In genomic region chr7:7795203-7795602, GRCh38 we compare ENCODE assay signal across 29 cellular contexts.
DNase-seq lines count a peak whose midpoint lies in the region; ATAC-seq, FAIRE-seq and TF ChIP-seq lines count a peak whose summit lies in the region.
"Had no signal": no experiment of that assay in that cellular context is flagged by ENCODE, and none has a peak within 500 bp of the region (broad histone marks: within the 10 kb centered on the region; RNA-seq: fewer than 3 reads in every experiment).

No MANE protein-coding gene starts in this region.

- POLR2A ChIA-PET in activated CD8-positive, alpha-beta T cell treated with anti-CD3 and anti-CD28 coated beads, Interleukin-2, amount 10 ng/mL, durations not matched to agents 7 days and 5 days (lab: Charles Lee) = no interaction called here
- POLR2A ChIA-PET in activated CD8-positive, alpha-beta T cell treated with anti-CD3 and anti-CD28 coated beads for 36 hours (lab: Charles Lee) = no interaction called here

- CTCF ChIA-PET in activated CD8-positive, alpha-beta T cell treated with anti-CD3 and anti-CD28 coated beads, Interleukin-2, amount 10 ng/mL, durations not matched to agents 7 days and 5 days (lab: Charles Lee) = no interaction called here
- CTCF ChIA-PET in activated CD8-positive, alpha-beta T cell treated with anti-CD3 and anti-CD28 coated beads for 36 hours (lab: Charles Lee) = no interaction called here

- peaks cover 2% of the 10 kb centered on the region for H3K79me1 ChIP-seq in mesenchymal stem cell (replicated peaks; ENCODE audit: low read length, poor library complexity, severe bottlenecking)

- intact Hi-C loops in activated CD8-positive, alpha-beta T cell treated with anti-CD3 and anti-CD28 coated beads for 36 hours (cut with micrococcal nuclease) = no loop called here
- intact Hi-C loops in psoas muscle (cut with DNase I) = no loop called here

- no peaks in the 10 kb centered on the region for H3K27me3 ChIP-seq in brain microvascular endothelial cell (replicated peaks)
- no peaks in the 10 kb centered on the region for H3K27me3 ChIP-seq in mesenchymal stem cell (ENCODE audit: control insufficient read depth in 1 of 2, insufficient read depth in 1 of 2, low read length in 2 of 2)
- no peaks in the 10 kb centered on the region for H3K27me3 ChIP-seq in psoas muscle (ENCODE audit: insufficient read depth in 3 of 3, low read length in 2 of 3)
- H3K27me3 ChIP-seq: BE2C, body of pancreas, dorsolateral prefrontal cortex, neural progenitor cell, right lobe of liver, suprapubic skin had no signal

- H3K36me3 Mint-ChIP-seq in activated CD8-positive, alpha-beta T cell treated with anti-CD3 and anti-CD28 coated beads, Interleukin-2, amount 10 ng/mL, durations not matched to agents 7 days and 5 days (ENCODE audit: low read depth) = peaks cover 21% of the 10 kb centered on the region
- peaks cover 31% of the 10 kb centered on the region for H3K36me3 Mint-ChIP-seq in activated CD8-positive, alpha-beta T cell treated with anti-CD3 and anti-CD28 coated beads for 36 hours (ENCODE audit: low read depth)

- no peak overlapping the region for H4K8ac ChIP-seq in mesenchymal stem cell (ENCODE audit: low read length)

- H3K4me3 ChIP-seq in brain microvascular endothelial cell (ENCODE audit: low read depth, low read length) = no peak overlapping the region
- no peak overlapping the region for H3K4me3 ChIP-seq in mesenchymal stem cell (ENCODE audit: insufficient read depth in 1 of 2, low read depth in 1 of 2, low read length in 2 of 2)
- H3K4me3 ChIP-seq in psoas muscle = no peak overlapping the region
- H3K4me3 ChIP-seq: body of pancreas, dorsolateral prefrontal cortex, lung, neural progenitor cell, right lobe of liver, SK-N-MC, suprapubic skin had no signal

- H4K91ac ChIP-seq in mesenchymal stem cell (ENCODE audit: low read length) = no peak overlapping the region

- H3K9me3 Mint-ChIP-seq in activated CD8-positive, alpha-beta T cell treated with anti-CD3 and anti-CD28 coated beads, Interleukin-2, amount 10 ng/mL, durations not matched to agents 7 days and 5 days (ENCODE audit: insufficient read depth) = peaks cover 19% of the 10 kb centered on the region
- H3K9me3 Mint-ChIP-seq in activated CD8-positive, alpha-beta T cell treated with anti-CD3 and anti-CD28 coated beads for 36 hours = peaks cover 6% of the 10 kb centered on the region

- H3K18ac ChIP-seq in mesenchymal stem cell (ENCODE audit: low read depth in 1 of 2, low read length in 2 of 2) = peak overlapping the region in 1 of 2 experiments; percentile 78

- 35% methylated on average over 2 of the region's 2 CpGs for WGBS in mesenchymal stem cell
- 69 to 81% (median 70%) methylated on average over 2 of the region's 2 CpGs for WGBS in psoas muscle, 3 donors

- no peak overlapping the region for H3K4me2 ChIP-seq in mesenchymal stem cell (ENCODE audit: low read length, poor library complexity, severe bottlenecking)
- H3K4me2 ChIP-seq: neural progenitor cell had no signal

- peaks cover 6% of the 10 kb centered on the region for H3K4me1 Mint-ChIP-seq in activated CD8-positive, alpha-beta T cell treated with anti-CD3 and anti-CD28 coated beads, Interleukin-2, amount 10 ng/mL, durations not matched to agents 7 days and 5 days (ENCODE audit: low read depth)
- no peaks in the 10 kb centered on the region for H3K4me1 Mint-ChIP-seq in activated CD8-positive, alpha-beta T cell treated with anti-CD3 and anti-CD28 coated beads for 36 hours (ENCODE audit: low read depth)
- H3K4me1 Mint-ChIP-seq: activated CD4-positive, alpha-beta T cell treated with anti-CD3 and anti-CD28 coated beads for 36 hours; neural progenitor cell had no signal

- no peak overlapping the region for H3K9ac ChIP-seq in mesenchymal stem cell (ENCODE audit: low read length)
- H3K9ac ChIP-seq: neural progenitor cell had no signal

- no peak overlapping the region for H3K4me3 Mint-ChIP-seq in activated CD8-positive, alpha-beta T cell treated with anti-CD3 and anti-CD28 coated beads, Interleukin-2, amount 10 ng/mL, durations not matched to agents 7 days and 5 days
- H3K4me3 Mint-ChIP-seq in activated CD8-positive, alpha-beta T cell treated with anti-CD3 and anti-CD28 coated beads for 36 hours = no peak overlapping the region
- H3K4me3 Mint-ChIP-seq: activated CD4-positive, alpha-beta T cell treated with anti-CD3 and anti-CD28 coated beads for 36 hours; neural progenitor cell; T-helper 2 cell treated with Interferon-gamma antibody and Interleukin-4, amounts not matched to agents 5 μg/mL and 100 μg/mL, for 36 hours had no signal

- H3K36me3 ChIP-seq in brain microvascular endothelial cell (replicated peaks) = no peaks in the 10 kb centered on the region
- no peaks in the 10 kb centered on the region for H3K36me3 ChIP-seq in mesenchymal stem cell (ENCODE audit: control insufficient read depth in 1 of 2, insufficient read depth in 2 of 2, low read depth in 1 of 2, low read length in 2 of 2)
- H3K36me3 ChIP-seq in psoas muscle (ENCODE audit: insufficient read depth in 1 of 2, low read depth in 1 of 2) = no peaks in the 10 kb centered on the region
- H3K36me3 ChIP-seq: BE2C, neural progenitor cell, right lobe of liver, suprapubic skin had no signal

- H2AFZ ChIP-seq in mesenchymal stem cell (ENCODE audit: low read depth, low read length) = no peak overlapping the region
- H2AFZ ChIP-seq: neural progenitor cell had no signal

- no peak for DNase-seq in activated CD8-positive, alpha-beta T cell treated with anti-CD3 and anti-CD28 coated beads, Interleukin-2, amount 10 ng/mL, durations not matched to agents 7 days and 5 days
- no peak for DNase-seq in activated CD8-positive, alpha-beta T cell treated with anti-CD3 and anti-CD28 coated beads for 36 hours
- DNase-seq in brain microvascular endothelial cell = no peak
- DNase-seq in mesenchymal stem cell = no peak
- no peak for DNase-seq in psoas muscle
- no peak for DNase-seq in stimulated activated CD4-positive, alpha-beta T cell treated with anti-CD3 and anti-CD28 coated beads, Interleukin-4, amount 100 ng/mL, for 4 hours
- DNase-seq in HTR-8/SVneo (ENCODE audit: insufficient read length, low spot score) = no peak
- DNase-seq: activated CD4-positive, alpha-beta T cell treated with anti-CD3 and anti-CD28 coated beads for 36 hours; activated CD8-positive, alpha-beta memory T cell treated with anti-CD3 and anti-CD28 coated beads for 24 hours; activated effector memory CD4-positive, alpha-beta T cell treated with anti-CD3 and anti-CD28 coated beads, Interleukin-2, amount 50 U/mL, for 16 hours; BE2C; body of pancreas; cerebellar nuclear complex; dorsolateral prefrontal cortex; GF-D8; Kasumi-1; NCI-H1436 treated with DMSO at 0.1 percent for 48 hours; right lobe of liver; stimulated activated CD4-positive, alpha-beta T cell treated with anti-CD3 and anti-CD28 coated beads, Interleukin-4, amount 100 ng/mL, for 24 hours; stimulated activated naive CD4-positive, alpha-beta T cell had no signal

- H3K14ac ChIP-seq in mesenchymal stem cell (ENCODE audit: low read length in 2 of 2) = no peak overlapping the region

- H3K27me3 Mint-ChIP-seq in activated CD8-positive, alpha-beta T cell treated with anti-CD3 and anti-CD28 coated beads, Interleukin-2, amount 10 ng/mL, durations not matched to agents 7 days and 5 days (ENCODE audit: low read depth) = no peaks in the 10 kb centered on the region
- no peaks in the 10 kb centered on the region for H3K27me3 Mint-ChIP-seq in activated CD8-positive, alpha-beta T cell treated with anti-CD3 and anti-CD28 coated beads for 36 hours
- H3K27me3 Mint-ChIP-seq: activated CD4-positive, alpha-beta T cell treated with anti-CD3 and anti-CD28 coated beads for 36 hours had no signal

- H2BK120ac ChIP-seq in mesenchymal stem cell (ENCODE audit: low read depth, low read length) = no peak overlapping the region

- in situ Hi-C loops in brain microvascular endothelial cell (cut with HindIII; ENCODE audit: low pct_ligation_motif_present, low sequenced_read_pairs) = no loop called here

- H3K4me1 ChIP-seq in mesenchymal stem cell (ENCODE audit: control insufficient read depth, insufficient read depth, low read depth, low read length) (peaks cover 2% of the 10 kb centered on the region), psoas muscle (peaks cover 10% of the 10 kb centered on the region)

- H3K9me3 ChIP-seq in mesenchymal stem cell (ENCODE audit: control insufficient read depth, low read length) = no peaks in the 10 kb centered on the region
- H3K9me3 ChIP-seq in psoas muscle = no peaks in the 10 kb centered on the region
- H3K9me3 ChIP-seq: BE2C, body of pancreas, right lobe of liver, suprapubic skin had no signal

- H2BK5ac ChIP-seq in mesenchymal stem cell (ENCODE audit: low read depth, low read length, poor library complexity, severe bottlenecking) = no peak overlapping the region

- H2BK15ac ChIP-seq in mesenchymal stem cell (ENCODE audit: low read depth, poor library complexity, severe bottlenecking) = no peak overlapping the region

- H3K27ac ChIP-seq in brain microvascular endothelial cell (peak overlapping the region; percentile 1), mesenchymal stem cell (ENCODE audit: low read length, poor library complexity, severe bottlenecking) (peak overlapping the region; percentile 6), psoas muscle (no peak overlapping the region)
- H3K27ac ChIP-seq: body of pancreas, dorsolateral prefrontal cortex, neural progenitor cell, right lobe of liver, SK-N-MC, suprapubic skin had no signal

- no peak for ATAC-seq in activated CD8-positive, alpha-beta T cell treated with anti-CD3 and anti-CD28 coated beads, Interleukin-2, amount 10 ng/mL, durations not matched to agents 7 days and 5 days
- ATAC-seq in activated CD8-positive, alpha-beta T cell treated with anti-CD3 and anti-CD28 coated beads for 36 hours = no peak
- ATAC-seq in psoas muscle (no peak), HG03565 (IDR thresholded peaks at IDR 0.05; ENCODE audit: unreplicated experiment) (no peak)
- ATAC-seq: body of pancreas, HepG2 had no signal

- H3K4ac ChIP-seq in mesenchymal stem cell (ENCODE audit: low read depth in 1 of 2, low read length in 2 of 2) = no peak overlapping the region

- H2AK5ac ChIP-seq in mesenchymal stem cell (ENCODE audit: low read length, severe bottlenecking) = no peak overlapping the region

- no peak overlapping the region for H2BK12ac ChIP-seq in mesenchymal stem cell (ENCODE audit: low read length in 2 of 2)

- H3K27ac Mint-ChIP-seq in activated CD8-positive, alpha-beta T cell treated with anti-CD3 and anti-CD28 coated beads, Interleukin-2, amount 10 ng/mL, durations not matched to agents 7 days and 5 days = peak overlapping the region; percentile 5
- H3K27ac Mint-ChIP-seq in activated CD8-positive, alpha-beta T cell treated with anti-CD3 and anti-CD28 coated beads for 36 hours = no peak overlapping the region
- H3K27ac Mint-ChIP-seq: activated CD4-positive, alpha-beta T cell treated with anti-CD3 and anti-CD28 coated beads for 36 hours; neural progenitor cell had no signal

- no peak for FAIRE-seq in HTR-8/SVneo (lab: Jason Lieb, UNC)
- FAIRE-seq: GM19239, HepG2, urothelium cell line had no signal

- no peak for TF ChIP-seq CTCF in activated CD8-positive, alpha-beta T cell treated with anti-CD3 and anti-CD28 coated beads for 36 hours (IDR thresholded peaks at IDR 0.05)
- TF ChIP-seq CTCF in brain microvascular endothelial cell (IDR thresholded peaks at IDR 0.05; ENCODE audit: low read depth, low read length, missing control alignments) = no peak
- no peak for TF ChIP-seq CTCF in psoas muscle (IDR thresholded peaks at IDR 0.05)

- no peak overlapping the region for H3K23ac ChIP-seq in mesenchymal stem cell (ENCODE audit: low read length in 2 of 2)
